5 cellular contexts compared by ENCODE assay signal in the genomic region with DNA sequence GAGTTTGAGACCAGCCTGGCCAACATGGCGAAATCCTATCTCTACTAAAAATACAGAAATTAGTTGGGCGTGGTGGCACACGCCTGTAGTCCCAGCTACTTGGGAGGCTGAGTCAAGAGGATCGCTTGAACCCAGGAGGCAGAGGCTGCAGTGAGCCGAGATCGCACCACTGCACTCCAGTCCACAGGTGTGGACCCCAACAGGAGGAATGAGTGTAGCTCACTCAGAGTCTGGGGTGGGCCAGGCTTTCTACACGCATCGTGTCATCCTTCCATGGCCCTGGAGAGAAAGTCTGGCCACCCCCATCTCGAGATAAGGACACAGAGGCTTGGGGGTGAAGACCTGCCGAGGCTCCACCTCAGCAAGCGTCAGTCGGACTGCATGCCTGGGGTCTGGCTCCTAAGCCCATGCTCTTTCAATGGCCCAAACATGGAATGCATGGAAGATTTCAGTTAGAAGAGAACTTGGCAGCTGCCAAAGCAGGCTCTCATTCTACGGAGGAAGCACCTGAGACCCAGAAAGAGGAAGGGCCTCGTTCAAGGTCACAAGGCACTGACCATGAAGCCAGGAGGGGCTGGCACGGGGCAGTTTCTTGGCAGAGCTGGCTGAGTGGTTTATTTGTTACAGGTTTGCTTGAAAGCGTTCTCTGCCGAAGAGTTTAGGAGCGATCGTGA. TPM values are rescaled to one million over a fixed set of nuclear protein-coding genes. Genes with fewer than 3 reads are reported as not detected.
"Had no signal": no experiment of that assay in that cellular context is flagged by ENCODE, and none has a peak within 500 bp of the region (broad histone marks: within the 10 kb centered on the region; RNA-seq: fewer than 3 reads in every experiment).

No MANE protein-coding gene starts in this region.

RNA-seq across cellular contexts. Expression of gene CA5A, which starts 1.4 kb away (rescaled TPM):
- total RNA-seq: HT-29, IMR-90, M059J, Right ventricle myocardium inferior, SJSA1 had no signal
- polyA plus RNA-seq: IMR-90 had no signal
